In genomic region chr13:111513766-111514611, GRCh38 we compare ENCODE assay signal across 1 cellular context.
TF ChIP-seq lines count a peak whose summit lies in the region.

No MANE protein-coding gene starts in this region.

TF ChIP-seq in GM23338, 12 proteins besides CTCF, POLR2A, EP300 and RAD21 (continued from another document):
- TF ChIP-seq ZNF462 (CRISPR knock-in tag; IDR thresholded peaks at IDR 0.05) (no peak), STAT1 (IDR thresholded peaks at IDR 0.05; ENCODE audit: unreplicated experiment) (no peak), ZNF114 (CRISPR knock-in tag; IDR thresholded peaks at IDR 0.05) (no peak), REST (IDR thresholded peaks at IDR 0.05; ENCODE audit: unreplicated experiment) (no peak)
